Comparison of ENCODE assay signal across 1 cellular context in the genomic region with DNA sequence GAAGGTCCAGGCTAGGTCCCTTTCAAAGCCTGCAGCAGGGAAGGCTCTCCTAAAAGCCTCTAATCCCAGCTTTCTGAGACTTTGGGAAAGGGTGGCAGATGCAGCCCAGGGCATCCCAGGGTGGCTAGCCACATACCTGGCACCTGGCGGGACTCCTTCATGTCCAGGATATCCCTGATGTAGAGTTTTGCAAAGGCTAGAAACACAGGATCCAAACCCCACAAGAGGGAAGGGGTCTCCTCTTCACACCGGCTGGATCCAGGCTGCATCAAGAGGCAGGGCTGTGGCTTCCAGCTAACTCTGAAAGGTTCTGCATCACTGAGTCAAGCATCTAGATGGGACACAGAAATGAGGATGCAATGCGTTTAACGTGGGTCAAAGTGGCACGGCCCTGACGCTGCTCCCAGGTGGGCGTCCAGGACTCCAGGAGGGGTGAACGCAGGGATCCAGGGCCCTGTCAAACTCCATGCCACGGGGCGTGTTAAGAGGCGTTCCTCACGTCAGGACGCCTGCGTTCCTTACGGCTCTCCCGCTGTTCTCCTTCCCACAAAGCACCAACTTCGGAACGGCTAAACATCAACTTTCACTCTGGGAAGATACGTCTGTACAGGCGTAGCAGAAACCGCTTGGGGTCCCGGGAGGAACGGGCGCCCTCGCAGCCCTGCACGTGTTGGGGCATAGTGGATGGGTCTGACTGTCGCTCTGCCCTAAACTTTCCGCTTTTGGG.
A peak's percentile ranks its signal among the peaks of the same experiment; 100 is the strongest.
TF ChIP-seq lines count a peak whose summit lies in the region.

No MANE protein-coding gene starts in this region.

TF ChIP-seq in HEK293, 187 proteins besides CTCF, POLR2A, EP300 and RAD21 (continued from another document and continues in another):
- TF ChIP-seq ZNF544 (tag by site-specific recombination; IDR thresholded peaks at IDR 0.05) = no peak
- no peak for TF ChIP-seq ZNF155 (tag by site-specific recombination; IDR thresholded peaks at IDR 0.05)
- peak; percentile 22; the same call in 1 of the 2 replicates for TF ChIP-seq ZNF837 (tag by site-specific recombination; IDR thresholded peaks at IDR 0.05)
- peak; percentile 81; the same call in 1 of the 2 replicates for TF ChIP-seq ZNF324 (tag by site-specific recombination; IDR thresholded peaks at IDR 0.05)
- no peak for TF ChIP-seq ZNF658 (tag by site-specific recombination; IDR thresholded peaks at IDR 0.05)
- TF ChIP-seq, protein P1, sequence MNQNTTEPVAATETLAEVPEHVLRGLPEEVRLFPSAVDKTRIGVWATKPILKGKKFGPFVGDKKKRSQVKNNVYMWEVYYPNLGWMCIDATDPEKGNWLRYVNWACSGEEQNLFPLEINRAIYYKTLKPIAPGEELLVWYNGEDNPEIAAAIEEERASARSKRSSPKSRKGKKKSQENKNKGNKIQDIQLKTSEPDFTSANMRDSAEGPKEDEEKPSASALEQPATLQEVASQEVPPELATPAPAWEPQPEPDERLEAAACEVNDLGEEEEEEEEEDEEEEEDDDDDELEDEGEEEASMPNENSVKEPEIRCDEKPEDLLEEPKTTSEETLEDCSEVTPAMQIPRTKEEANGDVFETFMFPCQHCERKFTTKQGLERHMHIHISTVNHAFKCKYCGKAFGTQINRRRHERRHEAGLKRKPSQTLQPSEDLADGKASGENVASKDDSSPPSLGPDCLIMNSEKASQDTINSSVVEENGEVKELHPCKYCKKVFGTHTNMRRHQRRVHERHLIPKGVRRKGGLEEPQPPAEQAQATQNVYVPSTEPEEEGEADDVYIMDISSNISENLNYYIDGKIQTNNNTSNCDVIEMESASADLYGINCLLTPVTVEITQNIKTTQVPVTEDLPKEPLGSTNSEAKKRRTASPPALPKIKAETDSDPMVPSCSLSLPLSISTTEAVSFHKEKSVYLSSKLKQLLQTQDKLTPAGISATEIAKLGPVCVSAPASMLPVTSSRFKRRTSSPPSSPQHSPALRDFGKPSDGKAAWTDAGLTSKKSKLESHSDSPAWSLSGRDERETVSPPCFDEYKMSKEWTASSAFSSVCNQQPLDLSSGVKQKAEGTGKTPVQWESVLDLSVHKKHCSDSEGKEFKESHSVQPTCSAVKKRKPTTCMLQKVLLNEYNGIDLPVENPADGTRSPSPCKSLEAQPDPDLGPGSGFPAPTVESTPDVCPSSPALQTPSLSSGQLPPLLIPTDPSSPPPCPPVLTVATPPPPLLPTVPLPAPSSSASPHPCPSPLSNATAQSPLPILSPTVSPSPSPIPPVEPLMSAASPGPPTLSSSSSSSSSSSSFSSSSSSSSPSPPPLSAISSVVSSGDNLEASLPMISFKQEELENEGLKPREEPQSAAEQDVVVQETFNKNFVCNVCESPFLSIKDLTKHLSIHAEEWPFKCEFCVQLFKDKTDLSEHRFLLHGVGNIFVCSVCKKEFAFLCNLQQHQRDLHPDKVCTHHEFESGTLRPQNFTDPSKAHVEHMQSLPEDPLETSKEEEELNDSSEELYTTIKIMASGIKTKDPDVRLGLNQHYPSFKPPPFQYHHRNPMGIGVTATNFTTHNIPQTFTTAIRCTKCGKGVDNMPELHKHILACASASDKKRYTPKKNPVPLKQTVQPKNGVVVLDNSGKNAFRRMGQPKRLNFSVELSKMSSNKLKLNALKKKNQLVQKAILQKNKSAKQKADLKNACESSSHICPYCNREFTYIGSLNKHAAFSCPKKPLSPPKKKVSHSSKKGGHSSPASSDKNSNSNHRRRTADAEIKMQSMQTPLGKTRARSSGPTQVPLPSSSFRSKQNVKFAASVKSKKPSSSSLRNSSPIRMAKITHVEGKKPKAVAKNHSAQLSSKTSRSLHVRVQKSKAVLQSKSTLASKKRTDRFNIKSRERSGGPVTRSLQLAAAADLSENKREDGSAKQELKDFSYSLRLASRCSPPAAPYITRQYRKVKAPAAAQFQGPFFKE (tag by site-specific recombination; IDR thresholded peaks at IDR 0.05; ENCODE audit: borderline replicate concordance) = no peak
- 0 out of 2 replicates have a peak, but pooled peaks have one; percentile 25 for TF ChIP-seq ZSCAN23 (tag by site-specific recombination; IDR thresholded peaks at IDR 0.05)
- no peak for TF ChIP-seq ZNF169 (tag by site-specific recombination; IDR thresholded peaks at IDR 0.05)
- TF ChIP-seq ZNF530 (tag by site-specific recombination; IDR thresholded peaks at IDR 0.05; ENCODE audit: low read depth) = no peak
- no peak for TF ChIP-seq ZNF184 (tag by site-specific recombination; IDR thresholded peaks at IDR 0.05)
- TF ChIP-seq BCL11B (tag by site-specific recombination; IDR thresholded peaks at IDR 0.05; ENCODE audit: low read depth) = peak; percentile 76; the same call in 1 of the 2 replicates
- TF ChIP-seq, protein P2, sequence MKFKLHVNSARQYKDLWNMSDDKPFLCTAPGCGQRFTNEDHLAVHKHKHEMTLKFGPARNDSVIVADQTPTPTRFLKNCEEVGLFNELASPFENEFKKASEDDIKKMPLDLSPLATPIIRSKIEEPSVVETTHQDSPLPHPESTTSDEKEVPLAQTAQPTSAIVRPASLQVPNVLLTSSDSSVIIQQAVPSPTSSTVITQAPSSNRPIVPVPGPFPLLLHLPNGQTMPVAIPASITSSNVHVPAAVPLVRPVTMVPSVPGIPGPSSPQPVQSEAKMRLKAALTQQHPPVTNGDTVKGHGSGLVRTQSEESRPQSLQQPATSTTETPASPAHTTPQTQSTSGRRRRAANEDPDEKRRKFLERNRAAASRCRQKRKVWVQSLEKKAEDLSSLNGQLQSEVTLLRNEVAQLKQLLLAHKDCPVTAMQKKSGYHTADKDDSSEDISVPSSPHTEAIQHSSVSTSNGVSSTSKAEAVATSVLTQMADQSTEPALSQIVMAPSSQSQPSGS (tag by site-specific recombination; IDR thresholded peaks at IDR 0.05; ENCODE audit: low read depth) = no peak
- TF ChIP-seq ZNF555 (tag by site-specific recombination; conservative IDR thresholded peaks at IDR 0.05) = no peak
- TF ChIP-seq ZNF585B (tag by site-specific recombination; IDR thresholded peaks at IDR 0.05) = no peak
- TF ChIP-seq ZBTB1 (tag by site-specific recombination; IDR thresholded peaks at IDR 0.05) = no peak
- TF ChIP-seq ZBTB17 (tag by site-specific recombination; IDR thresholded peaks at IDR 0.05) = peak; percentile 83
- TF ChIP-seq, protein P3, sequence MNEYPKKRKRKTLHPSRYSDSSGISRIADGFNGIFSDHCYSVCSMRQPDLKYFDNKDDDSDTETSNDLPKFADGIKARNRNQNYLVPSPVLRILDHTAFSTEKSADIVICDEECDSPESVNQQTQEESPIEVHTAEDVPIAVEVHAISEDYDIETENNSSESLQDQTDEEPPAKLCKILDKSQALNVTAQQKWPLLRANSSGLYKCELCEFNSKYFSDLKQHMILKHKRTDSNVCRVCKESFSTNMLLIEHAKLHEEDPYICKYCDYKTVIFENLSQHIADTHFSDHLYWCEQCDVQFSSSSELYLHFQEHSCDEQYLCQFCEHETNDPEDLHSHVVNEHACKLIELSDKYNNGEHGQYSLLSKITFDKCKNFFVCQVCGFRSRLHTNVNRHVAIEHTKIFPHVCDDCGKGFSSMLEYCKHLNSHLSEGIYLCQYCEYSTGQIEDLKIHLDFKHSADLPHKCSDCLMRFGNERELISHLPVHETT (tag by site-specific recombination; IDR thresholded peaks at IDR 0.05) = 0 out of 2 replicates have a peak, but pooled peaks have one; percentile 51
- no peak for TF ChIP-seq BCL11A (tag by site-specific recombination; IDR thresholded peaks at IDR 0.05; ENCODE audit: low read depth)
- TF ChIP-seq ZNF221 (tag by site-specific recombination; IDR thresholded peaks at IDR 0.05; ENCODE audit: borderline replicate concordance) = no peak
- TF ChIP-seq ZNF776 (tag by site-specific recombination; IDR thresholded peaks at IDR 0.05; ENCODE audit: borderline replicate concordance) = no peak
- TF ChIP-seq, protein P4, sequence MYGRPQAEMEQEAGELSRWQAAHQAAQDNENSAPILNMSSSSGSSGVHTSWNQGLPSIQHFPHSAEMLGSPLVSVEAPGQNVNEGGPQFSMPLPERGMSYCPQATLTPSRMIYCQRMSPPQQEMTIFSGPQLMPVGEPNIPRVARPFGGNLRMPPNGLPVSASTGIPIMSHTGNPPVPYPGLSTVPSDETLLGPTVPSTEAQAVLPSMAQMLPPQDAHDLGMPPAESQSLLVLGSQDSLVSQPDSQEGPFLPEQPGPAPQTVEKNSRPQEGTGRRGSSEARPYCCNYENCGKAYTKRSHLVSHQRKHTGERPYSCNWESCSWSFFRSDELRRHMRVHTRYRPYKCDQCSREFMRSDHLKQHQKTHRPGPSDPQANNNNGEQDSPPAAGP (tag by site-specific recombination; IDR thresholded peaks at IDR 0.05) = peak; percentile 72; the same call in 1 of the 2 replicates
- TF ChIP-seq SETDB1 (IDR thresholded peaks at IDR 0.05; ENCODE audit: insufficient read length, low read length) = no peak
- no peak for TF ChIP-seq ZNF140 (tag by site-specific recombination; IDR thresholded peaks at IDR 0.05)
- no peak for TF ChIP-seq ZNF223 (tag by site-specific recombination; IDR thresholded peaks at IDR 0.05)
- TF ChIP-seq, protein P5, sequence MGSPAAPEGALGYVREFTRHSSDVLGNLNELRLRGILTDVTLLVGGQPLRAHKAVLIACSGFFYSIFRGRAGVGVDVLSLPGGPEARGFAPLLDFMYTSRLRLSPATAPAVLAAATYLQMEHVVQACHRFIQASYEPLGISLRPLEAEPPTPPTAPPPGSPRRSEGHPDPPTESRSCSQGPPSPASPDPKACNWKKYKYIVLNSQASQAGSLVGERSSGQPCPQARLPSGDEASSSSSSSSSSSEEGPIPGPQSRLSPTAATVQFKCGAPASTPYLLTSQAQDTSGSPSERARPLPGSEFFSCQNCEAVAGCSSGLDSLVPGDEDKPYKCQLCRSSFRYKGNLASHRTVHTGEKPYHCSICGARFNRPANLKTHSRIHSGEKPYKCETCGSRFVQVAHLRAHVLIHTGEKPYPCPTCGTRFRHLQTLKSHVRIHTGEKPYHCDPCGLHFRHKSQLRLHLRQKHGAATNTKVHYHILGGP (tag by site-specific recombination; IDR thresholded peaks at IDR 0.05) = no peak
- peak; percentile 88; the same call in 1 of the 2 replicates for TF ChIP-seq ZNF600 (tag by site-specific recombination; IDR thresholded peaks at IDR 0.05)
- TF ChIP-seq ZNF302 (tag by site-specific recombination; IDR thresholded peaks at IDR 0.05; ENCODE audit: low read depth) = no peak
- TF ChIP-seq, protein P6, sequence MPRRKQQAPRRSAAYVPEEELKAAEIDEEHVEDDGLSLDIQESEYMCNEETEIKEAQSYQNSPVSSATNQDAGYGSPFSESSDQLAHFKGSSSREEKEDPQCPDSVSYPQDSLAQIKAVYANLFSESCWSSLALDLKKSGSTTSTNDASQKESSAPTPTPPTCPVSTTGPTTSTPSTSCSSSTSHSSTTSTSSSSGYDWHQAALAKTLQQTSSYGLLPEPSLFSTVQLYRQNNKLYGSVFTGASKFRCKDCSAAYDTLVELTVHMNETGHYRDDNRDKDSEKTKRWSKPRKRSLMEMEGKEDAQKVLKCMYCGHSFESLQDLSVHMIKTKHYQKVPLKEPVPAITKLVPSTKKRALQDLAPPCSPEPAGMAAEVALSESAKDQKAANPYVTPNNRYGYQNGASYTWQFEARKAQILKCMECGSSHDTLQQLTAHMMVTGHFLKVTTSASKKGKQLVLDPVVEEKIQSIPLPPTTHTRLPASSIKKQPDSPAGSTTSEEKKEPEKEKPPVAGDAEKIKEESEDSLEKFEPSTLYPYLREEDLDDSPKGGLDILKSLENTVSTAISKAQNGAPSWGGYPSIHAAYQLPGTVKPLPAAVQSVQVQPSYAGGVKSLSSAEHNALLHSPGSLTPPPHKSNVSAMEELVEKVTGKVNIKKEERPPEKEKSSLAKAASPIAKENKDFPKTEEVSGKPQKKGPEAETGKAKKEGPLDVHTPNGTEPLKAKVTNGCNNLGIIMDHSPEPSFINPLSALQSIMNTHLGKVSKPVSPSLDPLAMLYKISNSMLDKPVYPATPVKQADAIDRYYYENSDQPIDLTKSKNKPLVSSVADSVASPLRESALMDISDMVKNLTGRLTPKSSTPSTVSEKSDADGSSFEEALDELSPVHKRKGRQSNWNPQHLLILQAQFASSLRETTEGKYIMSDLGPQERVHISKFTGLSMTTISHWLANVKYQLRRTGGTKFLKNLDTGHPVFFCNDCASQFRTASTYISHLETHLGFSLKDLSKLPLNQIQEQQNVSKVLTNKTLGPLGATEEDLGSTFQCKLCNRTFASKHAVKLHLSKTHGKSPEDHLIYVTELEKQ (tag by site-specific recombination; IDR thresholded peaks at IDR 0.05; ENCODE audit: borderline replicate concordance) = no peak
- TF ChIP-seq, protein P7, sequence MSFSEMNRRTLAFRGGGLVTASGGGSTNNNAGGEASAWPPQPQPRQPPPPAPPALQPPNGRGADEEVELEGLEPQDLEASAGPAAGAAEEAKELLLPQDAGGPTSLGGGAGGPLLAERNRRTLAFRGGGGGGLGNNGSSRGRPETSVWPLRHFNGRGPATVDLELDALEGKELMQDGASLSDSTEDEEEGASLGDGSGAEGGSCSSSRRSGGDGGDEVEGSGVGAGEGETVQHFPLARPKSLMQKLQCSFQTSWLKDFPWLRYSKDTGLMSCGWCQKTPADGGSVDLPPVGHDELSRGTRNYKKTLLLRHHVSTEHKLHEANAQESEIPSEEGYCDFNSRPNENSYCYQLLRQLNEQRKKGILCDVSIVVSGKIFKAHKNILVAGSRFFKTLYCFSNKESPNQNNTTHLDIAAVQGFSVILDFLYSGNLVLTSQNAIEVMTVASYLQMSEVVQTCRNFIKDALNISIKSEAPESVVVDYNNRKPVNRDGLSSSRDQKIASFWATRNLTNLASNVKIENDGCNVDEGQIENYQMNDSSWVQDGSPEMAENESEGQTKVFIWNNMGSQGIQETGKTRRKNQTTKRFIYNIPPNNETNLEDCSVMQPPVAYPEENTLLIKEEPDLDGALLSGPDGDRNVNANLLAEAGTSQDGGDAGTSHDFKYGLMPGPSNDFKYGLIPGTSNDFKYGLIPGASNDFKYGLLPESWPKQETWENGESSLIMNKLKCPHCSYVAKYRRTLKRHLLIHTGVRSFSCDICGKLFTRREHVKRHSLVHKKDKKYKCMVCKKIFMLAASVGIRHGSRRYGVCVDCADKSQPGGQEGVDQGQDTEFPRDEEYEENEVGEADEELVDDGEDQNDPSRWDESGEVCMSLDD (tag by site-specific recombination; IDR thresholded peaks at IDR 0.05) = 0 out of 2 replicates have a peak, but pooled peaks have one; percentile 37
- TF ChIP-seq ZNF19 (tag by site-specific recombination; IDR thresholded peaks at IDR 0.05; ENCODE audit: low read depth) = no peak
- TF ChIP-seq ZNF311 (tag by site-specific recombination; IDR thresholded peaks at IDR 0.05; ENCODE audit: borderline replicate concordance) = no peak
- peak; percentile 87 for TF ChIP-seq ZXDB (tag by site-specific recombination; IDR thresholded peaks at IDR 0.05)
- TF ChIP-seq, protein P8, sequence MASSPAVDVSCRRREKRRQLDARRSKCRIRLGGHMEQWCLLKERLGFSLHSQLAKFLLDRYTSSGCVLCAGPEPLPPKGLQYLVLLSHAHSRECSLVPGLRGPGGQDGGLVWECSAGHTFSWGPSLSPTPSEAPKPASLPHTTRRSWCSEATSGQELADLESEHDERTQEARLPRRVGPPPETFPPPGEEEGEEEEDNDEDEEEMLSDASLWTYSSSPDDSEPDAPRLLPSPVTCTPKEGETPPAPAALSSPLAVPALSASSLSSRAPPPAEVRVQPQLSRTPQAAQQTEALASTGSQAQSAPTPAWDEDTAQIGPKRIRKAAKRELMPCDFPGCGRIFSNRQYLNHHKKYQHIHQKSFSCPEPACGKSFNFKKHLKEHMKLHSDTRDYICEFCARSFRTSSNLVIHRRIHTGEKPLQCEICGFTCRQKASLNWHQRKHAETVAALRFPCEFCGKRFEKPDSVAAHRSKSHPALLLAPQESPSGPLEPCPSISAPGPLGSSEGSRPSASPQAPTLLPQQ (tag by site-specific recombination; IDR thresholded peaks at IDR 0.05) = peak; percentile 95
- no peak for TF ChIP-seq OSR2 (tag by site-specific recombination; IDR thresholded peaks at IDR 0.05)
